1 cellular context compared by ENCODE assay signal in the genomic region with DNA sequence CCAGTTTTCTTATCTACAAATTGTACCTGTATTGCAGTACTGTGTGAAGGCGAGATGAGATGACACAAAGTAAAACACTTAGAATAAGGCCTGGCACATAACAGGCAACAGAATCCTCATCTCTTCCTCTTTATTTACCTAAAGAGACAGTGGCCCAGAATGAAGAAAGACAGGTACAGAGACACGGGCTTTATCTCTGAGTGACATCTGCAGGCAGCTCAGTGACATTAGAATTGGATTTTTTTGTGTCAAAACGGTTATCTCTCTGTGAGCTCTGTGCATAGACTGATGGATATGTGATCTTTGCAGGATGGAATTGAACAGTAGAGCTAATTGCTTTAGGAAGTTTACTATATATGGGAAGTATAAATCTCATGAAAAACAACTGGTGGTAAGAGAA.
TF ChIP-seq lines count a peak whose summit lies in the region.

No MANE protein-coding gene starts in this region.

TF ChIP-seq in HCT116, 20 proteins besides CTCF, POLR2A, EP300 and RAD21 (continued from another document):
- TF ChIP-seq, protein P1, sequence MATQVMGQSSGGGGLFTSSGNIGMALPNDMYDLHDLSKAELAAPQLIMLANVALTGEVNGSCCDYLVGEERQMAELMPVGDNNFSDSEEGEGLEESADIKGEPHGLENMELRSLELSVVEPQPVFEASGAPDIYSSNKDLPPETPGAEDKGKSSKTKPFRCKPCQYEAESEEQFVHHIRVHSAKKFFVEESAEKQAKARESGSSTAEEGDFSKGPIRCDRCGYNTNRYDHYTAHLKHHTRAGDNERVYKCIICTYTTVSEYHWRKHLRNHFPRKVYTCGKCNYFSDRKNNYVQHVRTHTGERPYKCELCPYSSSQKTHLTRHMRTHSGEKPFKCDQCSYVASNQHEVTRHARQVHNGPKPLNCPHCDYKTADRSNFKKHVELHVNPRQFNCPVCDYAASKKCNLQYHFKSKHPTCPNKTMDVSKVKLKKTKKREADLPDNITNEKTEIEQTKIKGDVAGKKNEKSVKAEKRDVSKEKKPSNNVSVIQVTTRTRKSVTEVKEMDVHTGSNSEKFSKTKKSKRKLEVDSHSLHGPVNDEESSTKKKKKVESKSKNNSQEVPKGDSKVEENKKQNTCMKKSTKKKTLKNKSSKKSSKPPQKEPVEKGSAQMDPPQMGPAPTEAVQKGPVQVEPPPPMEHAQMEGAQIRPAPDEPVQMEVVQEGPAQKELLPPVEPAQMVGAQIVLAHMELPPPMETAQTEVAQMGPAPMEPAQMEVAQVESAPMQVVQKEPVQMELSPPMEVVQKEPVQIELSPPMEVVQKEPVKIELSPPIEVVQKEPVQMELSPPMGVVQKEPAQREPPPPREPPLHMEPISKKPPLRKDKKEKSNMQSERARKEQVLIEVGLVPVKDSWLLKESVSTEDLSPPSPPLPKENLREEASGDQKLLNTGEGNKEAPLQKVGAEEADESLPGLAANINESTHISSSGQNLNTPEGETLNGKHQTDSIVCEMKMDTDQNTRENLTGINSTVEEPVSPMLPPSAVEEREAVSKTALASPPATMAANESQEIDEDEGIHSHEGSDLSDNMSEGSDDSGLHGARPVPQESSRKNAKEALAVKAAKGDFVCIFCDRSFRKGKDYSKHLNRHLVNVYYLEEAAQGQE (IDR thresholded peaks at IDR 0.05; ENCODE audit: low read depth), result no peak
- TF ChIP-seq JUND (IDR thresholded peaks at IDR 0.05) (no peak), CBX3 (IDR thresholded peaks at IDR 0.05; ENCODE audit: low read depth) (no peak), SIN3A (IDR thresholded peaks at IDR 0.05; ENCODE audit: low read depth) (no peak), TCF7L2 (IDR thresholded peaks at IDR 0.05; ENCODE audit: borderline replicate concordance, extremely low read depth, insufficient read depth, insufficient read length) (no peak), ZFX (IDR thresholded peaks at IDR 0.05) (no peak), FOSL1 (IDR thresholded peaks at IDR 0.05; ENCODE audit: low read depth) (no peak), CEBPB (IDR thresholded peaks at IDR 0.05; ENCODE audit: low read depth) (no peak)
- TF ChIP-seq, protein P2, sequence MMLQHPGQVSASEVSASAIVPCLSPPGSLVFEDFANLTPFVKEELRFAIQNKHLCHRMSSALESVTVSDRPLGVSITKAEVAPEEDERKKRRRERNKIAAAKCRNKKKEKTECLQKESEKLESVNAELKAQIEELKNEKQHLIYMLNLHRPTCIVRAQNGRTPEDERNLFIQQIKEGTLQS (IDR thresholded peaks at IDR 0.05), result no peak
- TF ChIP-seq, protein P3, sequence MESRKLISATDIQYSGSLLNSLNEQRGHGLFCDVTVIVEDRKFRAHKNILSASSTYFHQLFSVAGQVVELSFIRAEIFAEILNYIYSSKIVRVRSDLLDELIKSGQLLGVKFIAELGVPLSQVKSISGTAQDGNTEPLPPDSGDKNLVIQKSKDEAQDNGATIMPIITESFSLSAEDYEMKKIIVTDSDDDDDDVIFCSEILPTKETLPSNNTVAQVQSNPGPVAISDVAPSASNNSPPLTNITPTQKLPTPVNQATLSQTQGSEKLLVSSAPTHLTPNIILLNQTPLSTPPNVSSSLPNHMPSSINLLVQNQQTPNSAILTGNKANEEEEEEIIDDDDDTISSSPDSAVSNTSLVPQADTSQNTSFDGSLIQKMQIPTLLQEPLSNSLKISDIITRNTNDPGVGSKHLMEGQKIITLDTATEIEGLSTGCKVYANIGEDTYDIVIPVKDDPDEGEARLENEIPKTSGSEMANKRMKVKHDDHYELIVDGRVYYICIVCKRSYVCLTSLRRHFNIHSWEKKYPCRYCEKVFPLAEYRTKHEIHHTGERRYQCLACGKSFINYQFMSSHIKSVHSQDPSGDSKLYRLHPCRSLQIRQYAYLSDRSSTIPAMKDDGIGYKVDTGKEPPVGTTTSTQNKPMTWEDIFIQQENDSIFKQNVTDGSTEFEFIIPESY (IDR thresholded peaks at IDR 0.05; ENCODE audit: extremely low read depth, insufficient replicate concordance, low read length), result no peak
